ENCODE assay signal across 20 cellular contexts in genomic region chr6:43740961-43741764, GRCh38. TPM values are rescaled to one million over a fixed set of nuclear protein-coding genes. Genes with fewer than 3 reads are reported as not detected.
A peak's percentile ranks its signal among the peaks of the same experiment; 100 is the strongest.
DNase-seq lines count a peak whose midpoint lies in the region; ATAC-seq and TF ChIP-seq lines count a peak whose summit lies in the region.
"Had no signal": no experiment of that assay in that cellular context is flagged by ENCODE, and none has a peak within 500 bp of the region (broad histone marks: within the 10 kb centered on the region; RNA-seq: fewer than 3 reads in every experiment).

No MANE protein-coding gene starts in this region.

- peak overlapping the region; percentile 9; the same call in 1 of the 2 replicates for H3K27ac ChIP-seq in VCaP
- H3K27ac ChIP-seq in substantia nigra (ENCODE audit: low read depth, low read length, poor library complexity, severe bottlenecking) = no peak overlapping the region
- H3K27ac ChIP-seq: cardiac muscle cell, heart right ventricle had no signal

- ATAC-seq in sciatic nerve (peak; percentile 39), GM21737 (IDR thresholded peaks at IDR 0.05; ENCODE audit: unreplicated experiment) (no peak)
- ATAC-seq: activated CD4-positive, CD25-positive, alpha-beta regulatory T cell treated with anti-CD3 and anti-CD28 coated beads, Interleukin-2, amount 50 U/mL, for 24 hours; activated T-cell treated with anti-CD3 and anti-CD28 coated beads, Interleukin-2, amount 50 U/mL, for 4 hours; heart right ventricle; stimulated activated naive CD8-positive, alpha-beta T cell treated with anti-CD3 and anti-CD28 coated beads, Interleukin-15, amount 100 ng/mL, for 72 hours had no signal

- TF ChIP-seq CTCF in VCaP (conservative IDR thresholded peaks at IDR 0.05) = no peak

- no peak overlapping the region for H3K4me3 ChIP-seq in H7 (ENCODE audit: insufficient read depth, low read depth, low read length)
- H3K4me3 ChIP-seq: cardiac muscle cell, HAP-1, heart right ventricle had no signal

- DNase-seq in H7 = peak; percentile 25
- DNase-seq in islet precursor cell = peak; percentile 59
- peak; percentile 53 for DNase-seq in sciatic nerve (ENCODE audit: low spot score)
- DNase-seq in germinal center (ENCODE audit: low spot score) = no peak
- no peak for DNase-seq in substantia nigra (lab: John Stamatoyannopoulos, UW)
- DNase-seq: activated naive CD4-positive, alpha-beta T cell treated with anti-CD3 and anti-CD28 coated beads, Interleukin-2, amount 10 ng/mL, durations not matched to agents 7 days and 5 days; activated T-cell treated with anti-CD3 and anti-CD28 coated beads, Interleukin-2, amount 50 U/mL, for 4 hours; dermis blood vessel endothelial cell; EL; heart right ventricle; immature natural killer cell; NCI-H187 treated with DMSO at 0.1 percent for 48 hours; nucleus accumbens; stimulated activated CD4-positive, alpha-beta T cell treated with anti-CD3 and anti-CD28 coated beads, Interleukin-4, amount 100 ng/mL, for 1 hour; stimulated activated naive CD8-positive, alpha-beta T cell treated with anti-CD3 and anti-CD28 coated beads, Interleukin-15, amount 100 ng/mL, for 72 hours had no signal

- no peaks in the 10 kb centered on the region for H3K27me3 ChIP-seq in H7 (ENCODE audit: control insufficient read depth, insufficient read depth, low read length)
- H3K27me3 ChIP-seq: cardiac muscle cell, heart right ventricle had no signal

- intact Hi-C loops in sciatic nerve (cut with DNase I) = no loop called here

- H3K36me3 ChIP-seq in H7 (replicated peaks; ENCODE audit: control insufficient read depth, insufficient read depth, low read length) = no peaks in the 10 kb centered on the region
- H3K36me3 ChIP-seq: cardiac muscle cell, HAP-1, heart right ventricle had no signal

RNA-seq across cellular contexts. Expression of gene VEGFA, which starts 28.8 kb away (rescaled TPM):
- 32.1 and 39.6 TPM in 2 replicates for total RNA-seq in H7 (2014; rRNA removed; shearing (Covaris generic))
- total RNA-seq in sciatic nerve = 155 TPM

RNA-seq across cellular contexts. Expression of gene MRPS18A, which starts 53.6 kb away (rescaled TPM):
- 77.3 and 102 TPM in 2 replicates for total RNA-seq in H7 (2014; rRNA removed; shearing (Covaris generic))
- 29.7 TPM for total RNA-seq in sciatic nerve

Comparison
In these comparisons a context has a peak if more than half of its experiments do, and no peak if none do; other contexts are left out.
1. DNase-seq: peak in H7 (single experiment), islet precursor cell (single experiment) and sciatic nerve (single experiment); none in germinal center (single experiment) and substantia nigra (0 of 49).